Comparison of ENCODE assay signal across 2 cellular contexts in genomic region chr1:21851430-21852250, GRCh38.
TF ChIP-seq lines count a peak whose summit lies in the region.

No MANE protein-coding gene starts in this region.

TF ChIP-seq in IMR-90, 13 proteins besides CTCF, POLR2A, EP300 and RAD21:
- TF ChIP-seq NFE2L2 (IDR thresholded peaks at IDR 0.05; ENCODE audit: low read depth, low read length) (no peak), MAZ (IDR thresholded peaks at IDR 0.05; ENCODE audit: borderline replicate concordance, low read depth, low read length) (no peak), MXI1 (IDR thresholded peaks at IDR 0.05; ENCODE audit: borderline replicate concordance, low read depth, low read length) (no peak), RCOR1 (IDR thresholded peaks at IDR 0.05; ENCODE audit: insufficient replicate concordance, low read length) (no peak), CHD1 (IDR thresholded peaks at IDR 0.05; ENCODE audit: low read depth, low read length) (no peak), CEBPB (IDR thresholded peaks at IDR 0.05; ENCODE audit: low read depth, low read length) (no peak), SMC3 (IDR thresholded peaks at IDR 0.05; ENCODE audit: low read depth, low read length) (no peak), MAFK (IDR thresholded peaks at IDR 0.05; ENCODE audit: low read depth, low read length) (no peak), BHLHE40 (IDR thresholded peaks at IDR 0.05; ENCODE audit: low read depth, low read length) (no peak), RFX5 (IDR thresholded peaks at IDR 0.05; ENCODE audit: low read depth, low read length) (no peak), ELK1 (IDR thresholded peaks at IDR 0.05; ENCODE audit: borderline replicate concordance, low read depth, low read length) (no peak), USF2 (IDR thresholded peaks at IDR 0.05; ENCODE audit: low read depth, low read length) (no peak), FOS (IDR thresholded peaks at IDR 0.05; ENCODE audit: low read depth, low read length) (no peak)
TF ChIP-seq in IMR-90: peak in this region for 0.

TF ChIP-seq in GM12878, 131 proteins besides CTCF, POLR2A, EP300 and RAD21:
- TF ChIP-seq ZSCAN29 (IDR thresholded peaks at IDR 0.05) (no peak), POU2F2 (IDR thresholded peaks at IDR 0.05; ENCODE audit: borderline replicate concordance, low read depth, low read length) (no peak)
